ENCODE assay signal across 27 cellular contexts in the genomic region with DNA sequence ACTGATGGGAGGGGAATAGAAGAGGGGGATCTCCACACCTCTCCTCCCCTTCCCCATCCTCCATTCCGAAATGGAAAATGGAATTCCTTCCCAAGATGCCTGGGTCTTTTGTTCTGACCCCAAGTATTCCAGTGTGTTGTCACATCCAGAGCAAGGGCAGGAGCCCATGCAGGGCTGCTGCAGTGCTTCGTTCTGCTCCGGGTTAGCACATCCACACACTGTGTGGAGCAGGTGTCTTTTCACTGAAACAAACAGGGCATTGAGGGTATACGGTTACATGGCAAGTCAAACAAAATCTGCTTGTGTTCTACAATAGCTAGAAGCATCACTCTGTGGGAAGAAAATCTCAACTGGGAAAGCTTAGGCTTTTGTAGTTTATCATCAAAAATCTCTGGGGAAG. TPM values are rescaled to one million over a fixed set of nuclear protein-coding genes. Genes with fewer than 3 reads are reported as not detected.
DNase-seq lines count a peak whose midpoint lies in the region; ATAC-seq and TF ChIP-seq lines count a peak whose summit lies in the region.
"Had no signal": no experiment of that assay in that cellular context is flagged by ENCODE, and none has a peak within 500 bp of the region (broad histone marks: within the 10 kb centered on the region; RNA-seq: fewer than 3 reads in every experiment).

No MANE protein-coding gene starts in this region.

- no peaks in the 10 kb centered on the region for H3K36me3 ChIP-seq in body of pancreas (replicated peaks in 1 of 2; ENCODE audit: insufficient read depth in 1 of 2, low read depth in 2 of 2)
- H3K36me3 ChIP-seq: colonic mucosa, gastroesophageal sphincter, HAP-1, left ventricle myocardium inferior, upper lobe of right lung had no signal

- no peaks in the 10 kb centered on the region for H3K9me3 ChIP-seq in body of pancreas
- H3K9me3 ChIP-seq: colonic mucosa, gastroesophageal sphincter, HAP-1, left ventricle myocardium inferior, upper lobe of right lung had no signal

- WGBS in body of pancreas, 2 donors, result 89 to 92% methylated on average over 4 of the region's 4 CpGs

- TF ChIP-seq POLR2A in body of pancreas (IDR thresholded peaks at IDR 0.05), result no peak

- H3K4me1 ChIP-seq in body of pancreas, result no peaks in the 10 kb centered on the region
- H3K4me1 ChIP-seq: colonic mucosa, gastroesophageal sphincter, HAP-1, left ventricle myocardium inferior, upper lobe of right lung had no signal

- DNase-seq in NCI-H2227 (lab: John Stamatoyannopoulos, UW; ENCODE audit: unreplicated experiment) (peak; percentile 29), NCI-H2227 treated with DMSO at 0.1 percent for 48 hours (lab: John Stamatoyannopoulos, UW) (no peak), NCI-H2107 (lab: John Stamatoyannopoulos, UW) (peak; percentile 10), NCI-H748 treated with DMSO at 0.1 percent for 48 hours (lab: John Stamatoyannopoulos, UW) (peak; percentile 53), body of pancreas (no peak), Right ventricle myocardium inferior (ENCODE audit: missing footprints) (no peak)
- DNase-seq: activated CD4-positive, alpha-beta T cell treated with anti-CD3 and anti-CD28 coated beads, Interleukin-2, amount 10 ng/mL, durations not matched to agents 7 days and 5 days; activated naive CD4-positive, alpha-beta T cell treated with anti-CD3 and anti-CD28 coated beads for 36 hours; activated T-cell treated with anti-CD3 and anti-CD28 coated beads, Interleukin-2, amount 50 U/mL, for 72 hours; CD8-positive, alpha-beta T cell; colonic mucosa; endodermal cell; hypothalamus; left ventricle myocardium inferior; midbrain; naive thymus-derived CD8-positive, alpha-beta T cell; NCI-H1105 treated with DMSO at 0.1 percent for 48 hours; OCI-M1; retina; substantia nigra; upper lobe of right lung had no signal

- no peak for TF ChIP-seq CTCF in body of pancreas (IDR thresholded peaks at IDR 0.05)

- no peak overlapping the region for H3K4me3 ChIP-seq in body of pancreas
- H3K4me3 ChIP-seq: colonic mucosa, gastroesophageal sphincter, HAP-1, left ventricle myocardium inferior, upper lobe of right lung had no signal

- no peaks in the 10 kb centered on the region for H3K27me3 ChIP-seq in body of pancreas
- H3K27me3 ChIP-seq: colonic mucosa, gastroesophageal sphincter, upper lobe of right lung had no signal

- H3K27ac ChIP-seq in body of pancreas, result no peak overlapping the region
- H3K27ac ChIP-seq: colonic mucosa, gastroesophageal sphincter, left ventricle myocardium inferior, upper lobe of right lung, VCaP had no signal

- ATAC-seq in body of pancreas (no peak), HG03095 (IDR thresholded peaks at IDR 0.05; ENCODE audit: unreplicated experiment) (no peak), HG03520 (IDR thresholded peaks at IDR 0.05; ENCODE audit: unreplicated experiment) (no peak), Right ventricle myocardium inferior (no peak)
- ATAC-seq: activated T-cell treated with anti-CD3 and anti-CD28 coated beads, Interleukin-2, amount 50 U/mL, for 72 hours; CD8-positive, alpha-beta T cell; gastroesophageal sphincter; naive thymus-derived CD8-positive, alpha-beta T cell; stimulated activated effector memory CD8-positive, alpha-beta T cell treated with anti-CD3 and anti-CD28 coated beads, Interleukin-12 subunit alpha, Interleukin-12 subunit beta, amount 100 ng/mL, for 72 hours; upper lobe of right lung had no signal

- intact Hi-C loops in body of pancreas (cut with DNase I) (no loop called here), Right ventricle myocardium inferior (cut with DNase I) (no loop called here)

RNA-seq across cellular contexts. Expression of gene LYRM2, which starts 56.9 kb away (rescaled TPM):
- 10 to 100 TPM in 1 of 2 donors, 1 to 10 TPM in 1; 8.0 to 13.8 TPM for total RNA-seq in body of pancreas
- total RNA-seq in Right ventricle myocardium inferior, result 33.2 TPM

Comparison
In these comparisons a context has a peak if more than half of its experiments do, and no peak if none do; other contexts are left out.
1. DNase-seq: peak in NCI-H2227 (single experiment), NCI-H2107 (single experiment) and NCI-H748 treated with DMSO at 0.1 percent for 48 hours (single experiment); none in NCI-H2227 treated with DMSO at 0.1 percent for 48 hours (single experiment), body of pancreas (0 of 4) and Right ventricle myocardium inferior (single experiment).